ENCODE assay signal across 8 cellular contexts in genomic region chrX:47232803-47233332, GRCh38. TPM values are rescaled to one million over a fixed set of nuclear protein-coding genes. Genes with fewer than 3 reads are reported as not detected.
DNase-seq lines count a peak whose midpoint lies in the region; ATAC-seq and TF ChIP-seq lines count a peak whose summit lies in the region.

TSS of gene USP11 (plus strand) at chrX:47233009. CDS start at chrX:47233044, 35 bp downstream.

- TF ChIP-seq CTCF in epithelial cell of esophagus (IDR thresholded peaks at IDR 0.05; ENCODE audit: insufficient read depth, low read depth, low read length, missing control alignments) (no peak), stomach (IDR thresholded peaks at IDR 0.05) (no peak)

- H3K4me3 ChIP-seq in epithelial cell of esophagus (ENCODE audit: low read length) (peak within 1 kb of the TSS; percentile 57), mononuclear cell (ENCODE audit: low read length) (peak within 1 kb of the TSS; percentile 67), stomach (peak within 1 kb of the TSS; percentile 49 to 67 (median 54))

- H3K27me3 ChIP-seq in mononuclear cell (ENCODE audit: insufficient read depth, low read length), result no peaks in the 10 kb centered on the region
- peaks cover 0 to 15% (median 0%) of the 10 kb centered on the region in 3 donors for H3K27me3 ChIP-seq in stomach

- DNase-seq in DMS 273 (lab: John Stamatoyannopoulos, UW; ENCODE audit: unreplicated experiment), result peak; percentile 75
- DNase-seq in DMS 273 treated with DMSO at 0.1 percent for 48 hours (lab: John Stamatoyannopoulos, UW), result no peak
- DNase-seq in NCI-H526 treated with DMSO at 0.1 percent for 48 hours (lab: John Stamatoyannopoulos, UW), result peak; percentile 24
- DNase-seq in activated CD8-positive, alpha-beta memory T cell treated with anti-CD3 and anti-CD28 coated beads, Interleukin-2, amount 50 U/mL, for 4 hours, result peak; percentile 59
- no peak for DNase-seq in epithelial cell of esophagus (ENCODE audit: low read depth)
- peak; percentile 38 for DNase-seq in stomach

- TF ChIP-seq POLR2A in stomach (IDR thresholded peaks at IDR 0.05), result peak in 1 of 4 donors; percentile 30

- intact Hi-C loops in stomach (cut with DNase I; ENCODE audit: low total_unique reads), result no loop called here

- H3K36me3 ChIP-seq in stomach, result peaks cover 8 to 20% (median 18%) of the 10 kb centered on the region in 4 donors

- 0 to 32% (median 10%) methylated on average over 13 to 46 of the region's 46 CpGs for WGBS in stomach, 5 donors

- H3K9me3 ChIP-seq in mononuclear cell (ENCODE audit: low read depth, low read length) (no peaks in the 10 kb centered on the region), stomach (no peaks in the 10 kb centered on the region)

- no peak for TF ChIP-seq EP300 in stomach (IDR thresholded peaks at IDR 0.05)

- H3K27ac ChIP-seq in stomach, result peak within 1 kb of the TSS; percentile 90 to 98 (median 97)

- peaks cover 8% of the 10 kb centered on the region for H3K4me1 ChIP-seq in mononuclear cell (ENCODE audit: insufficient read depth, low read length)
- peaks cover 0 to 7% (median 0%) of the 10 kb centered on the region in 4 donors for H3K4me1 ChIP-seq in stomach

- peak; percentile 25 for ATAC-seq in HG02798 (IDR thresholded peaks at IDR 0.05; ENCODE audit: poor library complexity, unreplicated experiment)

RNA-seq across cellular contexts. Expression of gene USP11, which starts in this region (rescaled TPM):
- total RNA-seq in mononuclear cell (25.2 TPM), stomach (10 to 100 TPM in 4 of 5 donors, 1 to 10 TPM in 1; 6.4 to 52.3 (median 23.8) TPM)
- 10 to 100 TPM; 13.9 to 20.6 (median 14.4) TPM for polyA plus RNA-seq in stomach

Comparison
In these comparisons a context has a peak if more than half of its experiments do, and no peak if none do; other contexts are left out.
1. DNase-seq: peak in DMS 273 (single experiment), NCI-H526 treated with DMSO at 0.1 percent for 48 hours (single experiment), activated CD8-positive, alpha-beta memory T cell treated with anti-CD3 and anti-CD28 coated beads, Interleukin-2, amount 50 U/mL, for 4 hours (single experiment) and stomach (single experiment); none in DMS 273 treated with DMSO at 0.1 percent for 48 hours (single experiment) and epithelial cell of esophagus (single experiment).
2. Peak in every context shown above with its lines, with median percentiles within 50 percentile points of each other: H3K4me3 ChIP-seq.